8 cellular contexts compared by ENCODE assay signal in genomic region chr14:35044939-35045797, GRCh38. TPM values are rescaled to one million over a fixed set of nuclear protein-coding genes. Genes with fewer than 3 reads are reported as not detected.
DNase-seq lines count a peak whose midpoint lies in the region; TF ChIP-seq lines count a peak whose summit lies in the region.

No MANE protein-coding gene starts in this region.

- H3K36me3 ChIP-seq in hepatocyte (replicated peaks; ENCODE audit: insufficient read depth, low read depth), result no peaks in the 10 kb centered on the region
- H3K36me3 ChIP-seq in spleen, result peaks cover 0 to 14% (median 0%) of the 10 kb centered on the region in 6 donors

- H3K4me3 ChIP-seq in hepatocyte, result peak overlapping the region; percentile 35
- H3K4me3 ChIP-seq in spleen, result peak overlapping the region; percentile 62 to 88 (median 78)

- H3K79me2 ChIP-seq in hepatocyte, result peaks cover 37% of the 10 kb centered on the region

- H3K27ac ChIP-seq in hepatocyte (peak overlapping the region; percentile 97), spleen (peak overlapping the region; percentile 93 to 99 (median 98))

- no peaks in the 10 kb centered on the region for H3K9me3 Mint-ChIP-seq in activated naive CD4-positive, alpha-beta T cell treated with anti-CD3 and anti-CD28 coated beads, Interleukin-2, amount 50 U/mL, for 24 hours
- no peaks in the 10 kb centered on the region for H3K9me3 Mint-ChIP-seq in activated T-helper 2 cell treated with anti-CD3 and anti-CD28 coated beads, Interferon-gamma antibody, Interleukin-2, Interleukin-4, amounts not matched to agents 10 μg/mL and 5 μg/mL and 100 μg/mL, durations not matched to agents 14 hours and 24 hours and 36 hours

- WGBS in hepatocyte (ENCODE audit: low lambda C conversion rate, missing lambda C conversion rate), result 35% methylated on average over 8 of the region's 8 CpGs
- 18 to 25% (median 23%) methylated on average over 8 of the region's 8 CpGs for WGBS in spleen, 5 donors

- H3K9me2 ChIP-seq in hepatocyte (replicated peaks; ENCODE audit: insufficient read depth), result no peaks in the 10 kb centered on the region

- H3K27me3 ChIP-seq in hepatocyte (no peaks in the 10 kb centered on the region), spleen (replicated peaks in 1 of 7) (no peaks in the 10 kb centered on the region)

- H3K36me3 Mint-ChIP-seq in activated naive CD4-positive, alpha-beta T cell treated with anti-CD3 and anti-CD28 coated beads, Interleukin-2, amount 50 U/mL, for 24 hours, result peaks cover 3% of the 10 kb centered on the region
- H3K36me3 Mint-ChIP-seq in activated T-helper 2 cell treated with anti-CD3 and anti-CD28 coated beads, Interferon-gamma antibody, Interleukin-2, Interleukin-4, amounts not matched to agents 10 μg/mL and 5 μg/mL and 100 μg/mL, durations not matched to agents 14 hours and 24 hours and 36 hours (ENCODE audit: low read depth), result peaks cover 11% of the 10 kb centered on the region

- no peak for DNase-seq in activated naive CD4-positive, alpha-beta T cell (lab: John Stamatoyannopoulos, UW)
- no peak for DNase-seq in activated T-helper 2 cell treated with anti-CD3 and anti-CD28 coated beads, Interferon-gamma antibody, Interleukin-2, Interleukin-4, amounts not matched to agents 10 μg/mL and 5 μg/mL and 100 μg/mL, durations not matched to agents 14 hours and 24 hours and 36 hours (ENCODE audit: low spot score)
- DNase-seq in hepatocyte (ENCODE audit: low spot score) (peak; percentile 49), spleen (no peak), NCI-H1436 treated with DMSO at 0.1 percent for 48 hours (lab: John Stamatoyannopoulos, UW) (no peak), DMS153 treated with DMSO at 0.1 percent for 48 hours (lab: John Stamatoyannopoulos, UW; ENCODE audit: unreplicated experiment) (no peak)
- DNase-seq in activated CD4-positive, alpha-beta T cell treated with anti-CD3 and anti-CD28 coated beads for 1 hour, result no peak

- peak overlapping the region; percentile 69 for H3K4me2 ChIP-seq in hepatocyte

- no peak for TF ChIP-seq CTCF in hepatocyte (IDR thresholded peaks at IDR 0.05; ENCODE audit: poor library complexity)
- no peak for TF ChIP-seq CTCF in spleen (IDR thresholded peaks at IDR 0.05 in 8 of 11, conservative IDR thresholded peaks at IDR 0.05 in 3 of 11)

- H3K4me1 ChIP-seq in hepatocyte (ENCODE audit: insufficient read depth), result peaks cover 16% of the 10 kb centered on the region
- peaks cover 12 to 46% (median 24%) of the 10 kb centered on the region in 6 donors for H3K4me1 ChIP-seq in spleen

- no peaks in the 10 kb centered on the region for H3K27me3 Mint-ChIP-seq in activated naive CD4-positive, alpha-beta T cell treated with anti-CD3 and anti-CD28 coated beads, Interleukin-2, amount 50 U/mL, for 24 hours
- no peaks in the 10 kb centered on the region for H3K27me3 Mint-ChIP-seq in activated T-helper 2 cell treated with anti-CD3 and anti-CD28 coated beads, Interferon-gamma antibody, Interleukin-2, Interleukin-4, amounts not matched to agents 10 μg/mL and 5 μg/mL and 100 μg/mL, durations not matched to agents 14 hours and 24 hours and 36 hours (ENCODE audit: low read depth)

- H3K4me3 Mint-ChIP-seq in activated naive CD4-positive, alpha-beta T cell treated with anti-CD3 and anti-CD28 coated beads, Interleukin-2, amount 50 U/mL, for 24 hours, result peak overlapping the region; percentile 96
- H3K4me3 Mint-ChIP-seq in activated T-helper 2 cell treated with anti-CD3 and anti-CD28 coated beads, Interferon-gamma antibody, Interleukin-2, Interleukin-4, amounts not matched to agents 10 μg/mL and 5 μg/mL and 100 μg/mL, durations not matched to agents 14 hours and 24 hours and 36 hours (ENCODE audit: low read depth), result peak overlapping the region; percentile 98

- TF ChIP-seq POLR2A in spleen (IDR thresholded peaks at IDR 0.05), result peak in 1 of 3 donors; percentile 5

- H2AFZ ChIP-seq in hepatocyte, result peak overlapping the region; percentile 42

- intact Hi-C loops in activated T-helper 2 cell treated with anti-CD3 and anti-CD28 coated beads, Interferon-gamma antibody, Interleukin-2, Interleukin-4, amounts not matched to agents 10 μg/mL and 5 μg/mL and 100 μg/mL, durations not matched to agents 14 hours and 24 hours and 36 hours (cut with micrococcal nuclease), result loop anchor here (5.0 kb wide), 2 partner anchors 357 to 782 kb away; partner anchors contain the start of genes BRMS1L and NFKBIA
- intact Hi-C loops in spleen (cut with DNase I; ENCODE audit: low total_unique reads), result no loop called here

- H3K27ac Mint-ChIP-seq in activated naive CD4-positive, alpha-beta T cell treated with anti-CD3 and anti-CD28 coated beads, Interleukin-2, amount 50 U/mL, for 24 hours, result peak overlapping the region; percentile 98
- H3K27ac Mint-ChIP-seq in activated T-helper 2 cell treated with anti-CD3 and anti-CD28 coated beads, Interferon-gamma antibody, Interleukin-2, Interleukin-4, amounts not matched to agents 10 μg/mL and 5 μg/mL and 100 μg/mL, durations not matched to agents 14 hours and 24 hours and 36 hours, result peak overlapping the region; percentile 98

- no peaks in the 10 kb centered on the region for H4K20me1 ChIP-seq in hepatocyte (ENCODE audit: insufficient read depth, poor library complexity, severe bottlenecking)

- peaks cover 27% of the 10 kb centered on the region for H3K4me1 Mint-ChIP-seq in activated naive CD4-positive, alpha-beta T cell treated with anti-CD3 and anti-CD28 coated beads, Interleukin-2, amount 50 U/mL, for 24 hours
- peaks cover 21% of the 10 kb centered on the region for H3K4me1 Mint-ChIP-seq in activated T-helper 2 cell treated with anti-CD3 and anti-CD28 coated beads, Interferon-gamma antibody, Interleukin-2, Interleukin-4, amounts not matched to agents 10 μg/mL and 5 μg/mL and 100 μg/mL, durations not matched to agents 14 hours and 24 hours and 36 hours (ENCODE audit: low read depth)

- H3K9me3 ChIP-seq in hepatocyte (ENCODE audit: low read depth) (no peaks in the 10 kb centered on the region), spleen (no peaks in the 10 kb centered on the region)

RNA-seq across cellular contexts. Expression of gene FAM177A1, which starts 0.9 kb away (rescaled TPM):
- total RNA-seq in activated T-helper 2 cell treated with anti-CD3 and anti-CD28 coated beads, Interferon-gamma antibody, Interleukin-2, Interleukin-4, amounts not matched to agents 10 μg/mL and 5 μg/mL and 100 μg/mL, durations not matched to agents 14 hours and 24 hours and 36 hours, result 41.3 and 43.2 TPM in 2 replicates
- total RNA-seq in hepatocyte (69.4 and 100 TPM in 2 replicates), spleen (10 to 100 TPM; 25.2 to 47.0 (median 28.3) TPM)
- polyA plus RNA-seq in hepatocyte (132 and 153 TPM in 2 replicates), spleen (10 to 100 TPM; 17.5 to 24.2 (median 21.3) TPM)
